Comparison of ENCODE assay signal across 23 cellular contexts in the genomic region with DNA sequence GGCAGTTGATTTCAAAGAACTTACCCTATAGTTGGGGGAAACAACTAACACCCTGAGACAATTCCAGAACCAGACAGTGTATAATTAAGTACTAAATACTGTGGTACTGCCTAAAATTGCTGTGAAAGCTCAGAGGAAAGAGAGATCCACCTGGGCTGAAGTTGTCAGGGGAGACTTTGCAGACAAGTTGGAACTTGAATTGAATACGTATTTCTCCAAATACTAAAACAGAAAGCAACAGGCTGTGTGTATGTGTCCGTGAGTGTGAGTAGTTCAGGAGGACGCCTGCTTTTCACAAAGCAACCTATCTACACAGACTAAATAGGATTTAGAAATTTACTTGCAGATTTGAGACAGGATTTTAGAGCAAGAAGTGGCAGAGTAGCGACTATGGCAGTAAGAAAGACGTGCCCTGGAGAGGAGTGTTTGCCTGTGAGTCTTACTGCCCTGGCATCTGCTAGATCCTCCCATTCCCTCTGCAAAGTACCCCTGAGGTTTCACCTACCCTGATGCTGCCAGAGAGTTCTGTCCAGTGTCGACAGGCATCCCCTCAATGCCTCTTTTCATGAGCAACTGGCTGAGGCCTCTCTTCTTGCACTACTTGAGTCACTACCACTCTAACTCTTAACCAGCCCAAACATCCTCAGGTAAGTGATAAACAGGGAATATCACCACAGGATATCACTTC. TPM values are rescaled to one million over a fixed set of nuclear protein-coding genes. Genes with fewer than 3 reads are reported as not detected.
"Had no signal": no experiment of that assay in that cellular context is flagged by ENCODE, and none has a peak within 500 bp of the region (broad histone marks: within the 10 kb centered on the region; RNA-seq: fewer than 3 reads in every experiment).

No MANE protein-coding gene starts in this region.

- H3K27me3 ChIP-seq: body of pancreas, dorsolateral prefrontal cortex, pancreas, right lobe of liver, suprapubic skin, transverse colon, vagina had no signal

- DNase-seq: activated CD4-positive, alpha-beta memory T cell treated with anti-CD3 and anti-CD28 coated beads, Interleukin-2, amount 10 ng/mL, durations not matched to agents 7 days and 5 days; activated CD4-positive, alpha-beta T cell treated with anti-CD3 and anti-CD28 coated beads for 48 hours; activated CD4-positive, CD25-positive, alpha-beta regulatory T cell; activated CD8-positive, alpha-beta memory T cell treated with anti-CD3 and anti-CD28 coated beads, Interleukin-2, amount 10 ng/mL, durations not matched to agents 7 days and 5 days; activated naive CD4-positive, alpha-beta T cell treated with Interleukin-2 at 50 U/mL for 16 hours; body of pancreas; central memory CD4-positive, alpha-beta T cell; dorsolateral prefrontal cortex; foreskin melanocyte; glutamatergic neuron; left ventricle myocardium superior; naive thymus-derived CD4-positive, alpha-beta T cell; pancreas; right lobe of liver; small intestine; stimulated activated CD4-positive, alpha-beta T cell treated with anti-CD3 and anti-CD28 coated beads, Interleukin-4, amount 100 ng/mL, for 1 hour; stimulated activated naive CD8-positive, alpha-beta T cell treated with anti-CD3 and anti-CD28 coated beads, Interleukin-15, amount 100 ng/mL, for 72 hours; transverse colon had no signal

- H3K4me3 ChIP-seq: body of pancreas, dorsolateral prefrontal cortex, pancreas, right lobe of liver, suprapubic skin, transverse colon, vagina had no signal

- FAIRE-seq: colon, pancreas, small intestine had no signal

- H3K4me1 Mint-ChIP-seq: activated CD4-positive, alpha-beta memory T cell treated with anti-CD3 and anti-CD28 coated beads, Interleukin-2, amount 10 ng/mL, durations not matched to agents 7 days and 5 days; activated CD8-positive, alpha-beta memory T cell treated with anti-CD3 and anti-CD28 coated beads, Interleukin-2, amount 10 ng/mL, durations not matched to agents 7 days and 5 days; memory B cell; naive thymus-derived CD4-positive, alpha-beta T cell; stimulated activated naive CD8-positive, alpha-beta T cell treated with anti-CD3 and anti-CD28 coated beads, Interleukin-15, amount 100 ng/mL, for 72 hours had no signal

- H3K9me3 Mint-ChIP-seq: activated CD4-positive, alpha-beta memory T cell treated with anti-CD3 and anti-CD28 coated beads, Interleukin-2, amount 10 ng/mL, durations not matched to agents 7 days and 5 days; activated T-helper 2 cell treated with anti-CD3 and anti-CD28 coated beads, Interferon-gamma antibody, Interleukin-2, Interleukin-4, amounts not matched to agents 10 μg/mL and 5 μg/mL and 100 μg/mL, durations not matched to agents 14 hours and 24 hours and 36 hours; memory B cell; stimulated activated naive CD8-positive, alpha-beta T cell treated with anti-CD3 and anti-CD28 coated beads, Interleukin-15, amount 100 ng/mL, for 72 hours had no signal

- H3K4me1 ChIP-seq: body of pancreas, pancreas, right lobe of liver, suprapubic skin, transverse colon, vagina had no signal

- H3K27ac Mint-ChIP-seq: activated CD4-positive, alpha-beta memory T cell treated with anti-CD3 and anti-CD28 coated beads, Interleukin-2, amount 10 ng/mL, durations not matched to agents 7 days and 5 days; activated CD8-positive, alpha-beta memory T cell treated with anti-CD3 and anti-CD28 coated beads, Interleukin-2, amount 10 ng/mL, durations not matched to agents 7 days and 5 days; activated T-helper 2 cell treated with anti-CD3 and anti-CD28 coated beads, Interferon-gamma antibody, Interleukin-2, Interleukin-4, amounts not matched to agents 10 μg/mL and 5 μg/mL and 100 μg/mL, durations not matched to agents 14 hours and 24 hours and 36 hours; memory B cell; naive thymus-derived CD4-positive, alpha-beta T cell; stimulated activated naive CD8-positive, alpha-beta T cell treated with anti-CD3 and anti-CD28 coated beads, Interleukin-15, amount 100 ng/mL, for 72 hours had no signal

- H3K27ac ChIP-seq: body of pancreas, dorsolateral prefrontal cortex, pancreas, right lobe of liver, suprapubic skin, transverse colon, vagina had no signal

- H3K4me3 Mint-ChIP-seq: activated CD4-positive, alpha-beta memory T cell treated with anti-CD3 and anti-CD28 coated beads, Interleukin-2, amount 10 ng/mL, durations not matched to agents 7 days and 5 days; activated CD8-positive, alpha-beta memory T cell treated with anti-CD3 and anti-CD28 coated beads, Interleukin-2, amount 10 ng/mL, durations not matched to agents 7 days and 5 days; memory B cell; naive thymus-derived CD4-positive, alpha-beta T cell; stimulated activated naive CD8-positive, alpha-beta T cell treated with anti-CD3 and anti-CD28 coated beads, Interleukin-15, amount 100 ng/mL, for 72 hours had no signal

- H3K36me3 Mint-ChIP-seq: activated CD8-positive, alpha-beta memory T cell treated with anti-CD3 and anti-CD28 coated beads, Interleukin-2, amount 10 ng/mL, durations not matched to agents 7 days and 5 days; memory B cell; naive thymus-derived CD4-positive, alpha-beta T cell had no signal

- H3K27me3 Mint-ChIP-seq: activated CD4-positive, alpha-beta memory T cell treated with anti-CD3 and anti-CD28 coated beads, Interleukin-2, amount 10 ng/mL, durations not matched to agents 7 days and 5 days; activated CD8-positive, alpha-beta memory T cell treated with anti-CD3 and anti-CD28 coated beads, Interleukin-2, amount 10 ng/mL, durations not matched to agents 7 days and 5 days; stimulated activated naive CD8-positive, alpha-beta T cell treated with anti-CD3 and anti-CD28 coated beads, Interleukin-15, amount 100 ng/mL, for 72 hours had no signal

- H3K36me3 ChIP-seq: pancreas, right lobe of liver, suprapubic skin, transverse colon, vagina had no signal

- ATAC-seq: activated CD8-positive, alpha-beta memory T cell treated with anti-CD3 and anti-CD28 coated beads, Interleukin-2, amount 10 ng/mL, durations not matched to agents 7 days and 5 days; body of pancreas; left ventricle myocardium superior; naive thymus-derived CD4-positive, alpha-beta T cell; pancreas; right lobe of liver; stimulated activated naive CD8-positive, alpha-beta T cell treated with anti-CD3 and anti-CD28 coated beads, Interleukin-15, amount 100 ng/mL, for 72 hours had no signal

- H3K9me3 ChIP-seq: body of pancreas, pancreas, right lobe of liver, suprapubic skin, transverse colon, vagina had no signal

RNA-seq across cellular contexts. Expression of gene BMP4, which starts 37.4 kb away (rescaled TPM):
- total RNA-seq: activated T-helper 2 cell treated with anti-CD3 and anti-CD28 coated beads, Interferon-gamma antibody, Interleukin-2, Interleukin-4, amounts not matched to agents 10 μg/mL and 5 μg/mL and 100 μg/mL, durations not matched to agents 14 hours and 24 hours and 36 hours had no signal
